Comparison of ENCODE assay signal across 21 cellular contexts in the genomic region with DNA sequence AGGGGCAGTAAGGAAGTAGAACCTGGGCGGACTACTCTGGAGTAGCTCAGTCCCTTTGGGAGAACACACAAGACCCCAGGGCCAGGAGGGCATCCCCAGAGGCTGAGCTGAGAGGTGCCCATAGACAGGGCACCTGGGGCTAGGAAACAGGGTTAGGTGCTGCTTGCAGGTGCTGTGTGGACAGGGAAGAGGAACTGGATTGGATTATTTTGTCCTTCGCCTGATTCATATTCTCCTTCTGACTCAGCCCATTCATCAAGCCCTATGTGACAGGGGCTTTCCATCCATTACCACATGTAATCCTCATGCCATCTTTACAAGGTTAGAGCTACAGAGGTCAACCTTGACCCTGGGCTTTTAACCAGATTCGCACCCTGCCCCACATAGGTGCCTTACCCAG.
DNase-seq lines count a peak whose midpoint lies in the region; ATAC-seq, FAIRE-seq and TF ChIP-seq lines count a peak whose summit lies in the region.
"Had no signal": no experiment of that assay in that cellular context is flagged by ENCODE, and none has a peak within 500 bp of the region (broad histone marks: within the 10 kb centered on the region; RNA-seq: fewer than 3 reads in every experiment).

No MANE protein-coding gene starts in this region.

- no peaks in the 10 kb centered on the region for H3K9me3 ChIP-seq in mucosa of descending colon
- H3K9me3 ChIP-seq: thyroid gland had no signal

- FAIRE-seq in GM12892 (lab: Jason Lieb, UNC), result peak; percentile 93
- FAIRE-seq: keratinocyte had no signal

- no peak overlapping the region for H3K4me3 ChIP-seq in mucosa of descending colon
- H3K4me3 ChIP-seq: thyroid gland had no signal

- H3K36me3 Mint-ChIP-seq in osteocyte (ENCODE audit: unreplicated experiment), result no peaks in the 10 kb centered on the region
- H3K36me3 Mint-ChIP-seq in activated CD4-positive, alpha-beta memory T cell treated with anti-CD3 and anti-CD28 coated beads, Interleukin-2, amount 10 ng/mL, durations not matched to agents 7 days and 5 days (ENCODE audit: low read depth), result no peaks in the 10 kb centered on the region
- H3K36me3 Mint-ChIP-seq: activated naive CD8-positive, alpha-beta T cell treated with anti-CD3 and anti-CD28 coated beads, Interleukin-2, amount 10 ng/mL, durations not matched to agents 7 days and 5 days; CD8-positive, alpha-beta T cell; naive B cell had no signal

- no peak overlapping the region for H3K4me3 Mint-ChIP-seq in osteocyte (ENCODE audit: unreplicated experiment)
- no peak overlapping the region for H3K4me3 Mint-ChIP-seq in activated CD4-positive, alpha-beta memory T cell treated with anti-CD3 and anti-CD28 coated beads, Interleukin-2, amount 10 ng/mL, durations not matched to agents 7 days and 5 days
- H3K4me3 Mint-ChIP-seq: activated naive CD8-positive, alpha-beta T cell treated with anti-CD3 and anti-CD28 coated beads, Interleukin-2, amount 10 ng/mL, durations not matched to agents 7 days and 5 days; CD8-positive, alpha-beta T cell; naive B cell had no signal

- ATAC-seq in HG02759 (IDR thresholded peaks at IDR 0.05; ENCODE audit: unreplicated experiment) (peak; percentile 67), mucosa of descending colon (no peak), Right ventricle myocardium inferior (no peak)
- ATAC-seq: CD8-positive, alpha-beta T cell; right cardiac atrium had no signal

- no peaks in the 10 kb centered on the region for H3K4me1 Mint-ChIP-seq in osteocyte (ENCODE audit: unreplicated experiment)
- H3K4me1 Mint-ChIP-seq in activated CD4-positive, alpha-beta memory T cell treated with anti-CD3 and anti-CD28 coated beads, Interleukin-2, amount 10 ng/mL, durations not matched to agents 7 days and 5 days, result no peaks in the 10 kb centered on the region
- H3K4me1 Mint-ChIP-seq: activated naive CD8-positive, alpha-beta T cell treated with anti-CD3 and anti-CD28 coated beads, Interleukin-2, amount 10 ng/mL, durations not matched to agents 7 days and 5 days; naive B cell had no signal

- POLR2A ChIA-PET in activated CD4-positive, alpha-beta memory T cell treated with anti-CD3 and anti-CD28 coated beads, Interleukin-2, amount 10 ng/mL, durations not matched to agents 7 days and 5 days (lab: Charles Lee), result no interaction called here

- no peaks in the 10 kb centered on the region for H3K4me1 ChIP-seq in mucosa of descending colon (ENCODE audit: low read depth)
- H3K4me1 ChIP-seq: thyroid gland had no signal

- DNase-seq in GM12892 (ENCODE audit: insufficient read length) (no peak), RPMI7951 (ENCODE audit: low read depth) (peak; percentile 58), osteocyte (ENCODE audit: extremely low spot score, unreplicated experiment) (peak; percentile 76), mucosa of descending colon (no peak), Right ventricle myocardium inferior (ENCODE audit: missing footprints) (no peak), NCI-H2171 treated with DMSO at 0.1 percent for 48 hours (lab: John Stamatoyannopoulos, UW) (no peak)
- DNase-seq in activated CD4-positive, alpha-beta memory T cell treated with anti-CD3 and anti-CD28 coated beads, Interleukin-2, amount 10 ng/mL, durations not matched to agents 7 days and 5 days, result no peak
- DNase-seq: activated naive CD8-positive, alpha-beta T cell treated with anti-CD3 and anti-CD28 coated beads, Interleukin-2, amount 10 ng/mL, durations not matched to agents 7 days and 5 days; CD8-positive, alpha-beta T cell; cortex of kidney; hippocampal formation; naive B cell; NCI-H2029 treated with DMSO at 0.1 percent for 48 hours; NCI-H510A treated with DMSO at 0.1 percent for 48 hours; right cardiac atrium; RPMI8226; stimulated activated naive CD4-positive, alpha-beta T cell; thyroid gland had no signal

- H3K9me3 Mint-ChIP-seq in osteocyte (ENCODE audit: unreplicated experiment), result peaks cover 37% of the 10 kb centered on the region
- H3K9me3 Mint-ChIP-seq in activated CD4-positive, alpha-beta memory T cell treated with anti-CD3 and anti-CD28 coated beads, Interleukin-2, amount 10 ng/mL, durations not matched to agents 7 days and 5 days, result no peaks in the 10 kb centered on the region
- H3K9me3 Mint-ChIP-seq: activated naive CD8-positive, alpha-beta T cell treated with anti-CD3 and anti-CD28 coated beads, Interleukin-2, amount 10 ng/mL, durations not matched to agents 7 days and 5 days; activated T-helper 2 cell treated with anti-CD3 and anti-CD28 coated beads, Interferon-gamma antibody, Interleukin-2, Interleukin-4, amounts not matched to agents 10 μg/mL and 5 μg/mL and 100 μg/mL, durations not matched to agents 14 hours and 24 hours and 36 hours had no signal

- no peaks in the 10 kb centered on the region for H3K36me3 ChIP-seq in mucosa of descending colon (ENCODE audit: low read depth)
- H3K36me3 ChIP-seq: thyroid gland had no signal

- no peaks in the 10 kb centered on the region for H3K27me3 Mint-ChIP-seq in osteocyte (ENCODE audit: unreplicated experiment)
- no peaks in the 10 kb centered on the region for H3K27me3 Mint-ChIP-seq in activated CD4-positive, alpha-beta memory T cell treated with anti-CD3 and anti-CD28 coated beads, Interleukin-2, amount 10 ng/mL, durations not matched to agents 7 days and 5 days

- TF ChIP-seq POLR2A in GM12892 (IDR thresholded peaks at IDR 0.05; ENCODE audit: low read depth, low read length), result 0 out of 2 replicates have a peak, but pooled peaks have one; percentile 14

- CTCF ChIA-PET in activated CD4-positive, alpha-beta memory T cell treated with anti-CD3 and anti-CD28 coated beads, Interleukin-2, amount 10 ng/mL, durations not matched to agents 7 days and 5 days (lab: Charles Lee), result no interaction called here

- intact Hi-C loops in mucosa of descending colon (cut with DNase I, micrococcal nuclease) (no loop called here), Right ventricle myocardium inferior (cut with DNase I) (no loop called here)

- no peak for TF ChIP-seq CTCF in osteocyte (IDR thresholded peaks at IDR 0.05)
- no peak for TF ChIP-seq CTCF in mucosa of descending colon (IDR thresholded peaks at IDR 0.05)

- H3K27ac Mint-ChIP-seq in osteocyte (ENCODE audit: unreplicated experiment), result no peak overlapping the region
- H3K27ac Mint-ChIP-seq in activated CD4-positive, alpha-beta memory T cell treated with anti-CD3 and anti-CD28 coated beads, Interleukin-2, amount 10 ng/mL, durations not matched to agents 7 days and 5 days, result no peak overlapping the region
- H3K27ac Mint-ChIP-seq: activated naive CD8-positive, alpha-beta T cell treated with anti-CD3 and anti-CD28 coated beads, Interleukin-2, amount 10 ng/mL, durations not matched to agents 7 days and 5 days; activated T-helper 2 cell treated with anti-CD3 and anti-CD28 coated beads, Interferon-gamma antibody, Interleukin-2, Interleukin-4, amounts not matched to agents 10 μg/mL and 5 μg/mL and 100 μg/mL, durations not matched to agents 14 hours and 24 hours and 36 hours; CD8-positive, alpha-beta T cell; naive B cell had no signal

Comparison
In these comparisons a context has a peak if more than half of its experiments do, and no peak if none do; other contexts are left out.
1. DNase-seq: peak in RPMI7951 (single experiment) and osteocyte (single experiment); none in GM12892 (single experiment), mucosa of descending colon (0 of 3), activated CD4-positive, alpha-beta memory T cell treated with anti-CD3 and anti-CD28 coated beads, Interleukin-2, amount 10 ng/mL, durations not matched to agents 7 days and 5 days (single experiment), Right ventricle myocardium inferior (single experiment) and NCI-H2171 treated with DMSO at 0.1 percent for 48 hours (single experiment).